Comparison of ENCODE assay signal across 17 cellular contexts in the genomic region with DNA sequence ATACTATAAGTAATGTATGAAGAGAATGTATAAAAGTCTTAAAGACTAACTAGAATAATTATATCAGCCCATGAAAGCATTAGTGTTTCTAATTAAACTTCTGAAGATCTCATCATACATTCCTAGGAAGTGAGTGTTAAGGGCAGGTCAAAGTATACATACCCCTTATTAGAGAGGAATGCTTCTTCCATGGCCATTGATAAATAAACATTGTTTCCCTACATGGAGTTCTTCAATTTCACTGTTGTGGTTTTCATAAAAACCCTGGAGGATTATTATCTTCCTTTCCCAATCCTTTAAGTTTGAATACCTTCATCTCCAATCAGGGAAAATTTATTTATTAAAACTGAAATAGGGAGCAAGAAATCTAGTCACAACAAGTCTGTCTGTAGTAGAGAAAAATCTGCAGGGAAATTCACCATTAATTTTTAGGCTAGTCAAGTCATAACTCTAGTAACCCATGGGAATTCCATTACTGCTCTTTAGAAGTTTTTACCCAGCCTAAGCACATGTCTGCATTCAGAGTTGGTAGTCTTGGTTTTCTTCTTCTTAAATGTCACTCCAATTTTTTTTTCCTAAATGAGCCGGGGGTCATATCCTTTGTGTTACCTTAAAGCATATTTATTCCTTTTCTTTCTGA.
DNase-seq lines count a peak whose midpoint lies in the region; TF ChIP-seq lines count a peak whose summit lies in the region.
"Had no signal": no experiment of that assay in that cellular context is flagged by ENCODE, and none has a peak within 500 bp of the region (broad histone marks: within the 10 kb centered on the region; RNA-seq: fewer than 3 reads in every experiment).

No MANE protein-coding gene starts in this region.

- in situ Hi-C loops in GM23248 (cut with MboI), result no loop called here

- H3K79me2 ChIP-seq in GM23248 (ENCODE audit: insufficient read depth), result no peaks in the 10 kb centered on the region
- H3K79me2 ChIP-seq: parathyroid adenoma had no signal

- H3K9me3 ChIP-seq in GM23248 (ENCODE audit: low read depth), result no peaks in the 10 kb centered on the region
- peaks cover 5% of the 10 kb centered on the region; the same call in 1 of the 2 replicates for H3K9me3 ChIP-seq in SJSA1 (replicated peaks)
- no peaks in the 10 kb centered on the region for H3K9me3 ChIP-seq in skeletal muscle satellite cell (replicated peaks; ENCODE audit: low read length)
- H3K9me3 ChIP-seq: mucosa of descending colon had no signal

- H3K9me2 ChIP-seq in GM23248 (ENCODE audit: insufficient read depth), result no peaks in the 10 kb centered on the region; the same call in 1 of the 2 replicates

- H3K4me2 ChIP-seq in GM23248 (ENCODE audit: unreplicated experiment) (peak overlapping the region; percentile 33), skeletal muscle satellite cell (ENCODE audit: low read length) (peak overlapping the region; percentile 13)

- H3K4me3 ChIP-seq in GM23248, result peak overlapping the region; percentile 3; the same call in 1 of the 2 replicates
- H3K4me3 ChIP-seq in SJSA1, result no peak overlapping the region
- no peak overlapping the region for H3K4me3 ChIP-seq in fibroblast of mammary gland (ENCODE audit: control insufficient read depth, low read depth, low read length)
- H3K4me3 ChIP-seq in skeletal muscle satellite cell (ENCODE audit: low read length), result no peak overlapping the region
- H3K4me3 ChIP-seq: mucosa of descending colon, spleen had no signal

- WGBS in GM23248 (ENCODE audit: low coverage in 1 of 2, low lambda C conversion rate in 2 of 2, missing lambda C conversion rate in 2 of 2), 2 experiments, result 98 to 100% methylated on average over 1 of the region's 1 CpG

- H2AFZ ChIP-seq in GM23248, result no peak overlapping the region
- H2AFZ ChIP-seq: parathyroid adenoma had no signal

- peak; percentile 48 for DNase-seq in GM23248
- peak in 1 of 2 experiments; percentile 81 for DNase-seq in SJSA1 (ENCODE audit: low read depth in 1 of 2, low spot score in 2 of 2)
- DNase-seq in fibroblast of mammary gland (ENCODE audit: low read depth), result peak; percentile 63
- DNase-seq in islet precursor cell, result no peak
- DNase-seq in GDM1 (lab: John Stamatoyannopoulos, UW), result no peak
- DNase-seq in NCI-H2081 (lab: John Stamatoyannopoulos, UW), result no peak
- DNase-seq: aorta; CD4-positive, CD25-positive, alpha-beta regulatory T cell; DND-41; glutamatergic neuron; kidney; mucosa of descending colon; NCI-H510A; spleen; stimulated activated naive CD8-positive, alpha-beta T cell treated with anti-CD3 and anti-CD28 coated beads, Interleukin-15, amount 100 ng/mL, for 72 hours had no signal

- TF ChIP-seq CTCF in fibroblast of mammary gland (conservative IDR thresholded peaks at IDR 0.05; ENCODE audit: control insufficient read depth, insufficient read depth, low read depth, low read length), result no peak

- H3K27me3 ChIP-seq in GM23248 (replicated peaks; ENCODE audit: insufficient read depth) (no peaks in the 10 kb centered on the region), SJSA1 (replicated peaks) (no peaks in the 10 kb centered on the region), skeletal muscle satellite cell (ENCODE audit: control insufficient read depth, insufficient read depth, low read length) (no peaks in the 10 kb centered on the region)
- H3K27me3 ChIP-seq: spleen had no signal

- H3K4me1 ChIP-seq in GM23248 (ENCODE audit: insufficient read depth) (peaks cover 66% of the 10 kb centered on the region), SJSA1 (replicated peaks) (peaks cover 70% of the 10 kb centered on the region), skeletal muscle satellite cell (ENCODE audit: control insufficient read depth, insufficient read depth, low read length) (peaks cover 63% of the 10 kb centered on the region)
- H3K4me1 ChIP-seq: parathyroid adenoma had no signal

- H3K9ac ChIP-seq in GM23248 (no peak overlapping the region), skeletal muscle satellite cell (ENCODE audit: low read depth, low read length) (peak overlapping the region; percentile 45)
- H3K9ac ChIP-seq: parathyroid adenoma had no signal

- peak overlapping the region; percentile 72 for H3K27ac ChIP-seq in GM23248
- H3K27ac ChIP-seq in SJSA1, result peak overlapping the region; percentile 91
- H3K27ac ChIP-seq: parathyroid adenoma, spleen had no signal

- H3K36me3 ChIP-seq in GM23248 (ENCODE audit: low read depth), result no peaks in the 10 kb centered on the region
- H3K36me3 ChIP-seq in SJSA1, result peaks cover 24% of the 10 kb centered on the region
- no peaks in the 10 kb centered on the region for H3K36me3 ChIP-seq in skeletal muscle satellite cell (ENCODE audit: insufficient read depth, low read length)
- H3K36me3 ChIP-seq: spleen had no signal

- H4K20me1 ChIP-seq in GM23248 (ENCODE audit: insufficient read depth), result no peaks in the 10 kb centered on the region

- H3F3A ChIP-seq in GM23248 (ENCODE audit: insufficient read depth), result peaks cover 70% of the 10 kb centered on the region

Comparison
In these comparisons a context has a peak if more than half of its experiments do, and no peak if none do; other contexts are left out.
1. DNase-seq: peak in GM23248 (single experiment) and fibroblast of mammary gland (single experiment); none in islet precursor cell (single experiment), GDM1 (single experiment) and NCI-H2081 (0 of 2).